ENCODE assay signal across 8 cellular contexts in genomic region chr10:62244785-62245595, GRCh38. TPM values are rescaled to one million over a fixed set of nuclear protein-coding genes. Genes with fewer than 3 reads are reported as not detected.
DNase-seq lines count a peak whose midpoint lies in the region; ATAC-seq and TF ChIP-seq lines count a peak whose summit lies in the region.

No MANE protein-coding gene starts in this region.

- H3K4me1 Mint-ChIP-seq in Calu3 (ENCODE audit: low read depth, unreplicated experiment): peaks cover 20% of the 10 kb centered on the region

- ATAC-seq in GM19035 (IDR thresholded peaks at IDR 0.05; ENCODE audit: unreplicated experiment): peak; percentile 60
- peak; percentile 62 for ATAC-seq in HG03378 (IDR thresholded peaks at IDR 0.05; ENCODE audit: unreplicated experiment)

- CTCF ChIA-PET in Calu3 (lab: Charles Lee): interaction anchor here (0.5 to 3.2 kb wide), 14 partner anchors 168 to 494 kb away, joined by 3 to 71 read pairs (median 3); no protein-coding TSS in a partner anchor

- BruUV-seq in Calu3 (replicated peaks; lab: Mats Ljungman, UMichigan): no TSS peak

- no peaks in the 10 kb centered on the region for H3K27me3 Mint-ChIP-seq in Calu3 (ENCODE audit: unreplicated experiment)

- H3K4me3 Mint-ChIP-seq in Calu3 (ENCODE audit: low read depth, unreplicated experiment): no peak overlapping the region

- TF ChIP-seq CTCF in Calu3 (IDR thresholded peaks at IDR 0.05; ENCODE audit: unreplicated experiment): peak; percentile 77

- peak overlapping the region; percentile 9 for H3K27ac Mint-ChIP-seq in Calu3 (ENCODE audit: unreplicated experiment)

- H3K9me3 Mint-ChIP-seq in Calu3 (ENCODE audit: low read depth, unreplicated experiment): no peaks in the 10 kb centered on the region

- intact Hi-C loops in Calu3 (cut with micrococcal nuclease; ENCODE audit: unreplicated experiment): loop anchor here (1.0 to 5.0 kb wide), 5 partner anchors 148 to 492 kb away; no protein-coding TSS in a partner anchor

- peak; percentile 51 for DNase-seq in Calu3
- peak; percentile 53 for DNase-seq in NOMO-1 treated with DMSO at 0.1 percent for 48 hours (lab: John Stamatoyannopoulos, UW; ENCODE audit: unreplicated experiment)
- peak; percentile 34 for DNase-seq in activated naive CD4-positive, alpha-beta T cell treated with anti-CD3 and anti-CD28 coated beads, Interleukin-2, amount 50 U/mL, for 16 hours
- peak; percentile 65 for DNase-seq in glomerular visceral epithelial cell (ENCODE audit: extremely low spot score)
- DNase-seq in putamen (ENCODE audit: low spot score): peak; percentile 78
- DNase-seq in HuH-7.5 (ENCODE audit: low spot score): no peak

- peaks cover 6% of the 10 kb centered on the region for H3K36me3 Mint-ChIP-seq in Calu3 (ENCODE audit: insufficient read depth, unreplicated experiment)

RNA-seq across cellular contexts. Expression of gene RTKN2, which starts 23.7 kb away (rescaled TPM):
- total RNA-seq in Calu3 (2022): 25.0 and 26.7 TPM in 2 replicates
